In genomic region chr9:19114680-19115270, GRCh38 we compare ENCODE assay signal across 3 cellular contexts.
TF ChIP-seq lines count a peak whose summit lies in the region.

No MANE protein-coding gene starts in this region.

TF ChIP-seq in IMR-90, 13 proteins besides CTCF, POLR2A, EP300 and RAD21:
- TF ChIP-seq MXI1 (IDR thresholded peaks at IDR 0.05; ENCODE audit: borderline replicate concordance, low read depth, low read length), result no peak
- peak; percentile 73 for TF ChIP-seq NFE2L2 (IDR thresholded peaks at IDR 0.05; ENCODE audit: low read depth, low read length)

TF ChIP-seq in K562, 482 proteins besides CTCF, POLR2A, EP300 and RAD21:
- TF ChIP-seq CBX2 (IDR thresholded peaks at IDR 0.05; ENCODE audit: insufficient read depth, low read length, poor library complexity, severe bottlenecking), result no peak
- TF ChIP-seq KDM1A (IDR thresholded peaks at IDR 0.05), result peak; percentile 13 to 47; a peak in 2 of 4 replicates

TF ChIP-seq in HepG2, 621 proteins besides CTCF, POLR2A, EP300 and RAD21:
- peak; percentile 37; the same call in 1 of the 2 replicates for TF ChIP-seq GATA4 (IDR thresholded peaks at IDR 0.05; ENCODE audit: borderline replicate concordance, low read depth)
- no peak for TF ChIP-seq ZGPAT (CRISPR knock-in tag; IDR thresholded peaks at IDR 0.05)
- 0 out of 2 replicates have a peak, but pooled peaks have one; percentile 27 for TF ChIP-seq MEIS1 (CRISPR knock-in tag; IDR thresholded peaks at IDR 0.05; ENCODE audit: borderline replicate concordance)
- peak; percentile 15; the same call in 1 of the 2 replicates for TF ChIP-seq NFIC (IDR thresholded peaks at IDR 0.05; ENCODE audit: low read length)
- no peak for TF ChIP-seq KIAA2018 (CRISPR knock-in tag; IDR thresholded peaks at IDR 0.05; ENCODE audit: borderline replicate concordance)
- no peak for TF ChIP-seq DNMT3B (CRISPR knock-in tag; conservative IDR thresholded peaks at IDR 0.05)
- TF ChIP-seq POLR2G (IDR thresholded peaks at IDR 0.05; ENCODE audit: low read depth, low read length), result peak; percentile 20
- TF ChIP-seq MBD4 (IDR thresholded peaks at IDR 0.05; ENCODE audit: borderline replicate concordance, low read length), result peak; percentile 94; the same call in 1 of the 2 replicates
- TF ChIP-seq AGO2 (optimal IDR thresholded peaks at IDR 0.05; ENCODE audit: low read depth, low read length), result peak; percentile 66
- TF ChIP-seq SNRNP70 (IDR thresholded peaks at IDR 0.05; ENCODE audit: low read depth, low read length), result peak; percentile 88; the same call in 1 of the 2 replicates
- TF ChIP-seq POLR2AphosphoS2 (IDR thresholded peaks at IDR 0.05; ENCODE audit: low read depth, low read length), result peak; percentile 91
- TF ChIP-seq RBM22 (optimal IDR thresholded peaks at IDR 0.05; ENCODE audit: low read length), result peak; percentile 47
- 0 out of 2 replicates have a peak, but pooled peaks have one; percentile 17 for TF ChIP-seq ZFX (CRISPR knock-in tag; IDR thresholded peaks at IDR 0.05; ENCODE audit: low read depth)
- no peak for TF ChIP-seq RXRA (CRISPR knock-in tag; IDR thresholded peaks at IDR 0.05)
- TF ChIP-seq POLR2AphosphoS5 (IDR thresholded peaks at IDR 0.05; ENCODE audit: low read depth, low read length), result peak; percentile 57
- TF ChIP-seq RBFOX2 (IDR thresholded peaks at IDR 0.05; ENCODE audit: low read depth, low read length), result peak; percentile 88
